In genomic region chr18:74388227-74388626, GRCh38 we compare ENCODE assay signal across 25 cellular contexts.
A peak's percentile ranks its signal among the peaks of the same experiment; 100 is the strongest.
DNase-seq lines count a peak whose midpoint lies in the region; ATAC-seq and TF ChIP-seq lines count a peak whose summit lies in the region.
"Had no signal": no experiment of that assay in that cellular context is flagged by ENCODE, and none has a peak within 500 bp of the region (broad histone marks: within the 10 kb centered on the region; RNA-seq: fewer than 3 reads in every experiment).

No MANE protein-coding gene starts in this region.

- H3K79me2 ChIP-seq in mammary epithelial cell (ENCODE audit: insufficient read depth, low read length) = no peaks in the 10 kb centered on the region

- H2AFZ ChIP-seq in mammary epithelial cell (ENCODE audit: low read depth, low read length) = no peak overlapping the region

- H3K36me3 Mint-ChIP-seq in MCF 10A (ENCODE audit: insufficient read depth, unreplicated experiment) (no peaks in the 10 kb centered on the region), osteocyte (ENCODE audit: unreplicated experiment) (no peaks in the 10 kb centered on the region), nephron progenitor cell (ENCODE audit: low read depth) (no peaks in the 10 kb centered on the region)
- H3K36me3 Mint-ChIP-seq in naive thymus-derived CD8-positive, alpha-beta T cell = no peaks in the 10 kb centered on the region
- H3K36me3 Mint-ChIP-seq: CD4-positive, CD25-positive, alpha-beta regulatory T cell had no signal

- in situ Hi-C loops in mammary epithelial cell (cut with MboI; ENCODE audit: low sequenced_read_pairs in 2 of 2) = no loop called here

- intact Hi-C loops in MCF 10A (cut with micrococcal nuclease) (no loop called here), mammary epithelial cell (cut with micrococcal nuclease) (no loop called here)

- H3K36me3 ChIP-seq in mammary epithelial cell (ENCODE audit: insufficient read depth, low read length) = no peaks in the 10 kb centered on the region
- H3K36me3 ChIP-seq: SJSA1 had no signal

- no peak for TF ChIP-seq CTCF in MCF 10A (IDR thresholded peaks at IDR 0.05; ENCODE audit: unreplicated experiment)
- TF ChIP-seq CTCF in mammary epithelial cell (conservative IDR thresholded peaks at IDR 0.05 in 1 of 2, IDR thresholded peaks at IDR 0.05 in 1 of 2; ENCODE audit: extremely low read depth in 1 of 2, insufficient read depth in 1 of 2, low read depth in 1 of 2, low read length in 2 of 2) = no peak
- TF ChIP-seq CTCF in epithelial cell of esophagus (IDR thresholded peaks at IDR 0.05; ENCODE audit: insufficient read depth, low read depth, low read length, missing control alignments) = no peak
- TF ChIP-seq CTCF in osteocyte (IDR thresholded peaks at IDR 0.05) = no peak
- no peak for TF ChIP-seq CTCF in nephron progenitor cell (IDR thresholded peaks at IDR 0.05)

- POLR2A ChIA-PET in MCF 10A (lab: Yijun Ruan, JAX) = no interaction called here
- POLR2A ChIA-PET in naive thymus-derived CD8-positive, alpha-beta T cell (lab: Charles Lee) = interaction anchor here (1.0 to 4.0 kb wide), 4 partner anchors 10 to 19 kb away, joined by 3 to 22 read pairs (median 4); no protein-coding TSS in a partner anchor

- H3K4me3 ChIP-seq in mammary epithelial cell (replicated peaks in 1 of 3; ENCODE audit: insufficient read depth in 1 of 3, low read depth in 2 of 3, low read length in 3 of 3) = no peak overlapping the region
- no peak overlapping the region for H3K4me3 ChIP-seq in epithelial cell of esophagus (ENCODE audit: low read length)
- H3K4me3 ChIP-seq: A549, GM12878, SJSA1 had no signal

- DNase-seq in MCF 10A (ENCODE audit: unreplicated experiment) (peak; percentile 16), mammary epithelial cell (no peak), epithelial cell of esophagus (ENCODE audit: low read depth) (peak; percentile 19), T1000 (lab: John Stamatoyannopoulos, UW) (no peak), osteocyte (ENCODE audit: extremely low spot score, unreplicated experiment) (no peak), nephron progenitor cell (no peak)
- DNase-seq in naive thymus-derived CD8-positive, alpha-beta T cell = no peak
- DNase-seq: Caco-2; CD4-positive, CD25-positive, alpha-beta regulatory T cell; DMS 273 treated with DMSO at 0.1 percent for 48 hours; DMS79 treated with DMSO at 0.1 percent for 48 hours; GOT3; HCEC 1CT; NCI-H1105; NCI-H2029 treated with DMSO at 0.1 percent for 48 hours; NCI-H510A; NCI-H82; OCI-M1 had no signal

- no peaks in the 10 kb centered on the region for H4K20me1 ChIP-seq in mammary epithelial cell (ENCODE audit: insufficient read depth, low read length)

- H3K27me3 ChIP-seq in mammary epithelial cell (ENCODE audit: insufficient read depth, low read length) = no peaks in the 10 kb centered on the region

- BruUV-seq in MCF 10A (replicated peaks; lab: Mats Ljungman, UMichigan) = no TSS peak
- no TSS peak for BruUV-seq in mammary epithelial cell (replicated peaks; lab: Mats Ljungman, UMichigan)

- CTCF ChIA-PET in MCF 10A (lab: Yijun Ruan, JAX) = no interaction called here
- CTCF ChIA-PET in mammary epithelial cell (lab: Charles Lee; ENCODE audit: low non-redundant PET) = no interaction called here

- H3K4me2 ChIP-seq in mammary epithelial cell (ENCODE audit: insufficient read depth, low read depth, low read length) = no peak overlapping the region
- H3K4me2 ChIP-seq: A549, KMS-11 had no signal

- no peak overlapping the region for H3K9ac ChIP-seq in mammary epithelial cell (ENCODE audit: insufficient read depth, low read length)
- H3K9ac ChIP-seq: KMS-11 had no signal

- peaks cover 31% of the 10 kb centered on the region for H3K27me3 Mint-ChIP-seq in MCF 10A (ENCODE audit: insufficient read depth, unreplicated experiment)
- no peaks in the 10 kb centered on the region for H3K27me3 Mint-ChIP-seq in naive thymus-derived CD8-positive, alpha-beta T cell
- no peaks in the 10 kb centered on the region for H3K27me3 Mint-ChIP-seq in osteocyte (ENCODE audit: unreplicated experiment)
- peaks cover 4% of the 10 kb centered on the region for H3K27me3 Mint-ChIP-seq in nephron progenitor cell (ENCODE audit: low read depth, poor library complexity)

- dilution Hi-C loops in mammary epithelial cell (cut with HindIII; ENCODE audit: low sequenced_read_pairs) = no loop called here

- H3K4me1 Mint-ChIP-seq in MCF 10A (ENCODE audit: insufficient read depth, unreplicated experiment) = no peaks in the 10 kb centered on the region
- H3K4me1 Mint-ChIP-seq in naive thymus-derived CD8-positive, alpha-beta T cell = peaks cover 22 to 31% (median 24%) of the 10 kb centered on the region in 4 donors
- no peaks in the 10 kb centered on the region for H3K4me1 Mint-ChIP-seq in osteocyte (ENCODE audit: unreplicated experiment)
- H3K4me1 Mint-ChIP-seq in nephron progenitor cell = peaks cover 30% of the 10 kb centered on the region
- H3K4me1 Mint-ChIP-seq: B cell had no signal

- ATAC-seq in naive thymus-derived CD8-positive, alpha-beta T cell = no peak
- no peak for ATAC-seq in HG03135 (IDR thresholded peaks at IDR 0.05; ENCODE audit: unreplicated experiment)
- ATAC-seq: A549, GM12878, Right ventricle myocardium inferior had no signal

- H3K4me3 Mint-ChIP-seq in MCF 10A (ENCODE audit: unreplicated experiment) (no peak overlapping the region), osteocyte (ENCODE audit: unreplicated experiment) (no peak overlapping the region), nephron progenitor cell (no peak overlapping the region)
- peak overlapping the region in 2 of 10 donors; percentile 8 to 52 for H3K4me3 Mint-ChIP-seq in naive thymus-derived CD8-positive, alpha-beta T cell
- H3K4me3 Mint-ChIP-seq: B cell; CD4-positive, CD25-positive, alpha-beta regulatory T cell had no signal

- H3K9me3 ChIP-seq in mammary epithelial cell (replicated peaks; ENCODE audit: insufficient read depth, low read length) = no peaks in the 10 kb centered on the region
- H3K9me3 ChIP-seq: A549, Caco-2, SJSA1 had no signal

- H3K9me3 Mint-ChIP-seq in MCF 10A (ENCODE audit: unreplicated experiment) (no peaks in the 10 kb centered on the region), osteocyte (ENCODE audit: unreplicated experiment) (no peaks in the 10 kb centered on the region), nephron progenitor cell (no peaks in the 10 kb centered on the region)
- no peaks in the 10 kb centered on the region for H3K9me3 Mint-ChIP-seq in naive thymus-derived CD8-positive, alpha-beta T cell
- H3K9me3 Mint-ChIP-seq: CD4-positive, CD25-positive, alpha-beta regulatory T cell had no signal

- H3K27ac Mint-ChIP-seq in MCF 10A (ENCODE audit: low read depth, unreplicated experiment) (no peak overlapping the region), osteocyte (ENCODE audit: unreplicated experiment) (no peak overlapping the region), nephron progenitor cell (no peak overlapping the region)
- peak overlapping the region in 6 of 10 donors; percentile 8 to 72 (median 56) for H3K27ac Mint-ChIP-seq in naive thymus-derived CD8-positive, alpha-beta T cell
- H3K27ac Mint-ChIP-seq: B cell had no signal

- H3K4me1 ChIP-seq in mammary epithelial cell (ENCODE audit: insufficient read depth, low read length) = no peaks in the 10 kb centered on the region
- H3K4me1 ChIP-seq: A549, Caco-2, SJSA1 had no signal

- WGBS in mammary epithelial cell (ENCODE audit: low coverage, missing lambda C conversion rate) = 0% methylated on average over 1 of the region's 1 CpG

- no peak overlapping the region for H3K27ac ChIP-seq in mammary epithelial cell (ENCODE audit: insufficient read depth, low read depth, low read length)
- H3K27ac ChIP-seq: A549, KMS-11, SJSA1 had no signal

Comparison
In these comparisons a context has a peak if more than half of its experiments do, and no peak if none do; other contexts are left out.
1. DNase-seq: peak in MCF 10A (single experiment) and epithelial cell of esophagus (single experiment); none in mammary epithelial cell (single experiment), naive thymus-derived CD8-positive, alpha-beta T cell (0 of 10), T1000 (single experiment), osteocyte (single experiment) and nephron progenitor cell (single experiment).
2. H3K27ac Mint-ChIP-seq: peak in naive thymus-derived CD8-positive, alpha-beta T cell (6 of 10); none in MCF 10A (single experiment), osteocyte (single experiment) and nephron progenitor cell (single experiment).